ENCODE assay signal across 26 cellular contexts in the genomic region with DNA sequence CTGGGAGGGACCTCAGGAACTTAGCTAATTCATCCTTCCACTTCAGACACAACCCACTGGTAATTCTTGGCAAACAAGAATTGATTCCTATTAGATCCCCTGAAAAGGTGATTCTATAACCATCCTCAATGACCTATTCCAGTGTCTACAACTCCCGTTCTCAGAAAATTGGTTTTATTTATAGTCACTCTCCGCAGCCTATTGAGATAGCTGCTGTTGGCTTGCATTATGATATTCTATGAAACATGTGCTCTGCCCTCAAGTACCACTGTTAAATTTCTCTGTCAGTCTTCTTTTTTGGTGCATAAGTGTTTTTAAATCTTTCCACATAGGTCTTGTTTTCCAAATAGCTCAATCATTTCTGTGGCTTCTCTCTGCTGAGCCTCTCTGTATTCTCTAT.
"Had no signal": no experiment of that assay in that cellular context is flagged by ENCODE, and none has a peak within 500 bp of the region (broad histone marks: within the 10 kb centered on the region; RNA-seq: fewer than 3 reads in every experiment).

No MANE protein-coding gene starts in this region.

- H3K4me1 ChIP-seq: pancreas, prostate gland had no signal

- H3K36me3 ChIP-seq: neutrophil, pancreas, prostate gland, right lobe of liver, spleen, thyroid gland, upper lobe of left lung, vagina had no signal

- DNase-seq: naive thymus-derived CD4-positive, alpha-beta T cell; natural killer cell; nucleus accumbens; pancreas; retina; right cardiac atrium; right lobe of liver; sigmoid colon; small intestine; spleen; stimulated activated CD4-positive, alpha-beta T cell treated with anti-CD3 and anti-CD28 coated beads, Interleukin-12 subunit alpha, Interleukin-12 subunit beta, amount 100 ng/mL, for 4 hours; stimulated activated CD4-positive, alpha-beta T cell treated with anti-CD3 and anti-CD28 coated beads, Interleukin-2, amount 100 ng/mL, for 24 hours; stimulated activated CD4-positive, alpha-beta T cell treated with anti-CD3 and anti-CD28 coated beads, Interleukin-2, amount 100 ng/mL, for 48 hours; stimulated activated CD4-positive, alpha-beta T cell treated with anti-CD3 and anti-CD28 coated beads, Interleukin-4, amount 100 ng/mL, for 24 hours; stimulated activated naive B cell treated with anti-CD40 and anti-IgM and Interleukin-4, amounts not matched to agents 10 μg/mL and 1 μg/mL and 100 μg/mL, for 72 hours; stimulated activated naive CD4-positive, alpha-beta T cell treated with Interleukin-2 at 50 U/mL for 16 hours; stomach; thyroid gland; trophoblast cell; upper lobe of left lung had no signal

- H3K4me3 ChIP-seq: pancreas, prostate gland, right lobe of liver, sigmoid colon, spleen, stomach, thoracic aorta, thyroid gland, tibial nerve, upper lobe of left lung, vagina had no signal

- H3K27ac ChIP-seq: neutrophil, pancreas, prostate gland, right lobe of liver, sigmoid colon, stomach, thoracic aorta, thyroid gland, tibial nerve, upper lobe of left lung, vagina had no signal

- ATAC-seq: naive thymus-derived CD4-positive, alpha-beta T cell; natural killer cell; pancreas; right cardiac atrium; right lobe of liver; stimulated activated effector memory CD8-positive, alpha-beta T cell treated with anti-CD3 and anti-CD28 coated beads, Interleukin-12 subunit alpha, Interleukin-12 subunit beta, amount 100 ng/mL, for 72 hours; stimulated activated naive B cell treated with anti-CD40 and anti-IgM and Interleukin-4, amounts not matched to agents 10 μg/mL and 1 μg/mL and 100 μg/mL, for 72 hours had no signal

- H3K9me3 ChIP-seq: neutrophil, pancreas, prostate gland, right lobe of liver, sigmoid colon, spleen, stomach, thoracic aorta, thyroid gland, tibial nerve, upper lobe of left lung, vagina had no signal

- H3K27me3 ChIP-seq: neutrophil, pancreas, right lobe of liver, sigmoid colon, spleen, stomach, thyroid gland, tibial nerve, upper lobe of left lung, vagina had no signal
